1 cellular context compared by ENCODE assay signal in genomic region chr20:578940-579690, GRCh38.
TF ChIP-seq lines count a peak whose summit lies in the region.

No MANE protein-coding gene starts in this region.

TF ChIP-seq in HEK293, 187 proteins besides CTCF, POLR2A, EP300 and RAD21 (continued from another document):
- peak; percentile 37; the same call in 1 of the 2 replicates for TF ChIP-seq ZNF280D (tag by site-specific recombination; IDR thresholded peaks at IDR 0.05)
- peak; percentile 88; the same call in 1 of the 2 replicates for TF ChIP-seq SCRT1 (tag by site-specific recombination; IDR thresholded peaks at IDR 0.05; ENCODE audit: borderline replicate concordance)
